ENCODE assay signal across 13 cellular contexts in genomic region chr18:23810396-23810795, GRCh38.
DNase-seq lines count a peak whose midpoint lies in the region; ATAC-seq and TF ChIP-seq lines count a peak whose summit lies in the region.
"Had no signal": no experiment of that assay in that cellular context is flagged by ENCODE, and none has a peak within 500 bp of the region (broad histone marks: within the 10 kb centered on the region; RNA-seq: fewer than 3 reads in every experiment).

No MANE protein-coding gene starts in this region.

- peaks cover 15% of the 10 kb centered on the region for H3K4me1 ChIP-seq in CD8-positive, alpha-beta memory T cell (ENCODE audit: insufficient read depth, low read length)
- no peaks in the 10 kb centered on the region for H3K4me1 ChIP-seq in breast epithelium
- H3K4me1 ChIP-seq: neural progenitor cell had no signal

- H3K9me3 Mint-ChIP-seq in CD8-positive, alpha-beta memory T cell, result no peaks in the 10 kb centered on the region
- H3K9me3 Mint-ChIP-seq: neural progenitor cell had no signal

- peak; percentile 80 for ATAC-seq in T-helper 17 cell
- no peak for ATAC-seq in GM18502 (IDR thresholded peaks at IDR 0.05; ENCODE audit: poor library complexity, unreplicated experiment)
- no peak for ATAC-seq in GM21423 (IDR thresholded peaks at IDR 0.05; ENCODE audit: unreplicated experiment)
- ATAC-seq in Right ventricle myocardium superior (ENCODE audit: poor library complexity), result no peak
- ATAC-seq: left lobe of liver had no signal

- CTCF ChIA-PET in CD8-positive, alpha-beta memory T cell (lab: Charles Lee), result interaction anchor here (2.0 kb wide), 1 partner anchor 310 kb away, joined by 4 read pairs; no protein-coding TSS in a partner anchor

- no peaks in the 10 kb centered on the region for H3K36me3 Mint-ChIP-seq in CD8-positive, alpha-beta memory T cell
- no peaks in the 10 kb centered on the region for H3K36me3 Mint-ChIP-seq in T-helper 17 cell (ENCODE audit: low read depth)
- H3K36me3 Mint-ChIP-seq: neural progenitor cell had no signal

- H3K27ac ChIP-seq in CD8-positive, alpha-beta memory T cell (ENCODE audit: low read depth, low read length), result no peak overlapping the region
- H3K27ac ChIP-seq in breast epithelium, result no peak overlapping the region
- H3K27ac ChIP-seq: neural progenitor cell, skin epidermis had no signal

- H3K27me3 Mint-ChIP-seq in CD8-positive, alpha-beta memory T cell, result no peaks in the 10 kb centered on the region
- peaks cover 10% of the 10 kb centered on the region for H3K27me3 Mint-ChIP-seq in T-helper 17 cell

- peak; percentile 3 to 65 (median 29) for DNase-seq in CD8-positive, alpha-beta memory T cell
- peak; percentile 16 for DNase-seq in GM19238 (ENCODE audit: insufficient read length, low spot score)
- no peak for DNase-seq in T-helper 17 cell
- peak; percentile 19 for DNase-seq in central memory CD4-positive, alpha-beta T cell
- no peak for DNase-seq in Right ventricle myocardium superior
- no peak for DNase-seq in breast epithelium (ENCODE audit: low spot score in 2 of 2)
- DNase-seq: amygdala, head of caudate nucleus had no signal

- TF ChIP-seq CTCF in breast epithelium (IDR thresholded peaks at IDR 0.05), result no peak

- intact Hi-C loops in Right ventricle myocardium superior (cut with DNase I), result loop anchor here (5.0 kb wide), 1 partner anchor 188 kb away; no protein-coding TSS in a partner anchor
- intact Hi-C loops in breast epithelium (cut with DNase I; ENCODE audit: low total_unique reads), result no loop called here

- peak overlapping the region in 2 of 8 donors; percentile 24 to 63 for H3K27ac Mint-ChIP-seq in CD8-positive, alpha-beta memory T cell
- no peak overlapping the region for H3K27ac Mint-ChIP-seq in T-helper 17 cell
- H3K27ac Mint-ChIP-seq: neural progenitor cell had no signal

- peaks cover 16 to 30% (median 26%) of the 10 kb centered on the region in 3 donors for H3K4me1 Mint-ChIP-seq in CD8-positive, alpha-beta memory T cell
- peaks cover 8% of the 10 kb centered on the region for H3K4me1 Mint-ChIP-seq in T-helper 17 cell
- H3K4me1 Mint-ChIP-seq: neural progenitor cell had no signal

- TF ChIP-seq POLR2A in breast epithelium (IDR thresholded peaks at IDR 0.05), result no peak

- H3K4me3 Mint-ChIP-seq in CD8-positive, alpha-beta memory T cell, result no peak overlapping the region
- no peak overlapping the region for H3K4me3 Mint-ChIP-seq in T-helper 17 cell
- H3K4me3 Mint-ChIP-seq: neural progenitor cell had no signal

- no peaks in the 10 kb centered on the region for H3K9me3 ChIP-seq in CD8-positive, alpha-beta memory T cell (ENCODE audit: low read length)
- H3K9me3 ChIP-seq in T-helper 17 cell (ENCODE audit: control insufficient read depth, low read length, poor library complexity, severe bottlenecking), result no peaks in the 10 kb centered on the region
- no peaks in the 10 kb centered on the region for H3K9me3 ChIP-seq in breast epithelium

- no peaks in the 10 kb centered on the region for H3K27me3 ChIP-seq in CD8-positive, alpha-beta memory T cell (ENCODE audit: insufficient read depth, low read length, poor library complexity, severe bottlenecking)
- H3K27me3 ChIP-seq in breast epithelium, result no peaks in the 10 kb centered on the region
- H3K27me3 ChIP-seq: neural progenitor cell had no signal

- POLR2A ChIA-PET in CD8-positive, alpha-beta memory T cell (lab: Charles Lee), result no interaction called here

- no peak overlapping the region for H3K4me3 ChIP-seq in CD8-positive, alpha-beta memory T cell (ENCODE audit: low read length)
- H3K4me3 ChIP-seq in breast epithelium, result no peak overlapping the region
- H3K4me3 ChIP-seq: neural progenitor cell, skin epidermis had no signal

- no peaks in the 10 kb centered on the region for H3K36me3 ChIP-seq in CD8-positive, alpha-beta memory T cell (ENCODE audit: insufficient read depth, low read length)
- H3K36me3 ChIP-seq in breast epithelium, result no peaks in the 10 kb centered on the region
- H3K36me3 ChIP-seq: neural progenitor cell had no signal

Comparison
In these comparisons a context has a peak if more than half of its experiments do, and no peak if none do; other contexts are left out.
1. DNase-seq: peak in CD8-positive, alpha-beta memory T cell (5 of 5), GM19238 (single experiment) and central memory CD4-positive, alpha-beta T cell (single experiment); none in T-helper 17 cell (0 of 3), Right ventricle myocardium superior (single experiment) and breast epithelium (0 of 2).